8 cellular contexts compared by ENCODE assay signal in the genomic region with DNA sequence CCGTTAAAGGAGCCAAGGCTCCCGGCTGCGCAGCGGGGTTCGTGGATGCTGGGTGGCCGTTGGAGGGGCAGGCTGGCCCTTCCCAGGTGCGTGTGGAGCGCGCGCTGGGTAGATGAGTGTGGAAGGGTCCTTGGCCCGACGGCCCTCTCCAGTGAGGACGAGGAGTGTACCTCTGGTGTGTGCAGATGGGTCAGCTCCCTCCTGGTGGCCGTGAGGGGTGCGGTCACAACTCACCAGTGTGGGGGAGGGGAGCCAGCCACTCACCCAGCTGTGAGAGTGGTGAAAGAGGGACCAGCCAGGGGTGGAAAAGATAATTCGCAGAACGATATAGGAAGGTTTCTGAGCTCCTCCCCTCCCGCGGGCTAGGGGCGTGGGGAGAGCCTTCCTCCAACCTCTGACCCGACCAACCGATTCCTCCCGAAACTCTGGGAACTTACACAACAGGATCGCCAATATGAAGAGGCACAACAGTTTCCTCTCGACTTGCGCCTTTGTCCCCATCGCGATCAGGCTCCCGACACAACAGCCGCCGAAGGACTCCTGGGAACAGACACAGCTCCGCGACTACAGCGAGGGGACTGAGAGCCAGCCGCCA. TPM values are rescaled to one million over a fixed set of nuclear protein-coding genes. Genes with fewer than 3 reads are reported as not detected.
A peak's percentile ranks its signal among the peaks of the same experiment; 100 is the strongest.
DNase-seq lines count a peak whose midpoint lies in the region; ATAC-seq and TF ChIP-seq lines count a peak whose summit lies in the region.

Gene F11R, minus strand, starts transcription at position 580 of the 595 bp plus-strand sequence. Its CDS starts 79 bp downstream, at position 501.

- H3K27ac ChIP-seq in SJSA1, result no peak within 1 kb of the TSS
- H3K27ac ChIP-seq in dorsolateral prefrontal cortex, result peak within 1 kb of the TSS in 43 of 59 donors; percentile 2 to 83 (median 52)
- H3K27ac ChIP-seq in right lobe of liver, result peak within 1 kb of the TSS; percentile 97 to 98 (median 97)
- peak within 1 kb of the TSS; percentile 31 for H3K27ac ChIP-seq in stomach smooth muscle (ENCODE audit: low read length)

- H3K36me3 ChIP-seq in SJSA1 (no peaks in the 10 kb centered on the region), right lobe of liver (no peaks in the 10 kb centered on the region), stomach smooth muscle (ENCODE audit: control insufficient read depth in 2 of 2, insufficient read depth in 2 of 2, low read length in 2 of 2) (no peaks in the 10 kb centered on the region)

- DNase-seq in NCI-H1436 (lab: John Stamatoyannopoulos, UW) (peak; percentile 67), NCI-H1436 treated with DMSO at 0.1 percent for 48 hours (lab: John Stamatoyannopoulos, UW) (no peak), SJSA1 (ENCODE audit: low read depth in 1 of 2, low spot score in 2 of 2) (peak in 1 of 2 experiments; percentile 21), dorsolateral prefrontal cortex (no peak), right lobe of liver (peak; percentile 66 to 73 (median 72))

- H3K4me1 ChIP-seq in SJSA1 (replicated peaks) (peaks cover 26% of the 10 kb centered on the region), right lobe of liver (peaks cover 0 to 40% (median 16%) of the 10 kb centered on the region in 4 donors), stomach smooth muscle (ENCODE audit: control insufficient read depth, insufficient read depth, low read length) (peaks cover 9% of the 10 kb centered on the region)

- intact Hi-C loops in dorsolateral prefrontal cortex (cut with DNase I) (no loop called here), right lobe of liver (cut with DNase I) (no loop called here)

- WGBS in right lobe of liver (ENCODE audit: insufficient coverage, low coverage, low lambda C conversion rate, missing lambda C conversion rate), result 0% methylated on average over 17 of the region's 35 CpGs

- peak; percentile 72 for TF ChIP-seq POLR2A in right lobe of liver (IDR thresholded peaks at IDR 0.05)

- peak within 1 kb of the TSS in 1 of 2 donors; percentile 64 for H3K9ac ChIP-seq in stomach smooth muscle (ENCODE audit: low read length in 2 of 2)

- H3K27me3 ChIP-seq in SJSA1 (replicated peaks), result peaks cover 16% of the 10 kb centered on the region; the same call in 1 of the 2 replicates
- H3K27me3 ChIP-seq in dorsolateral prefrontal cortex, result peaks cover 0 to 34% (median 2%) of the 10 kb centered on the region in 45 donors
- no peaks in the 10 kb centered on the region for H3K27me3 ChIP-seq in right lobe of liver
- peaks cover 13 to 17% of the 10 kb centered on the region in 2 donors for H3K27me3 ChIP-seq in stomach smooth muscle (ENCODE audit: control insufficient read depth in 1 of 2, insufficient read depth in 2 of 2, low read length in 2 of 2)

- H3K9me3 ChIP-seq in SJSA1 (replicated peaks) (no peaks in the 10 kb centered on the region), right lobe of liver (no peaks in the 10 kb centered on the region), stomach smooth muscle (ENCODE audit: control insufficient read depth in 2 of 2, low read length in 2 of 2) (no peaks in the 10 kb centered on the region)

- peak within 1 kb of the TSS; percentile 35 for H3K4me3 ChIP-seq in SJSA1
- H3K4me3 ChIP-seq in dorsolateral prefrontal cortex, result peak within 1 kb of the TSS; percentile 24 to 77 (median 59)
- H3K4me3 ChIP-seq in right lobe of liver, result peak within 1 kb of the TSS; percentile 70 to 91 (median 78)
- peak within 1 kb of the TSS; percentile 59 to 70 for H3K4me3 ChIP-seq in stomach smooth muscle (ENCODE audit: low read length in 2 of 2)

- peak in 2 of 56 donors; percentile 6 to 10 for TF ChIP-seq CTCF in dorsolateral prefrontal cortex (IDR thresholded peaks at IDR 0.05 in 54 of 56, conservative IDR thresholded peaks at IDR 0.05 in 2 of 56; ENCODE audit: low read depth in 1 of 56, partially characterized antibody in 56 of 56)
- TF ChIP-seq CTCF in right lobe of liver (IDR thresholded peaks at IDR 0.05), result peak in 1 of 4 donors; percentile 43

- peak; percentile 27 for ATAC-seq in GM19467 (IDR thresholded peaks at IDR 0.05; ENCODE audit: unreplicated experiment)
- peak; percentile 24 for ATAC-seq in HG03565 (IDR thresholded peaks at IDR 0.05; ENCODE audit: unreplicated experiment)
- peak; percentile 56 to 70 (median 59) for ATAC-seq in right lobe of liver

RNA-seq across cellular contexts. Expression of gene F11R, which starts in this region (rescaled TPM):
- 3.2 and 4.5 TPM in 2 replicates for total RNA-seq in SJSA1 (2014; rRNA removed; shearing (Covaris generic))
- total RNA-seq in dorsolateral prefrontal cortex, result 10 to 100 TPM in 50 of 120 experiments, 1 to 10 TPM in 70; 3.7 to 25.4 (median 8.9) TPM
- 100 to 1,000 TPM in 1 of 6 experiments, 10 to 100 TPM in 5; 48.3 to 119 (median 65.3) TPM for total RNA-seq in right lobe of liver

Comparison
In these comparisons a context has a peak if more than half of its experiments do, and no peak if none do; other contexts are left out.
1. DNase-seq: peak in NCI-H1436 (single experiment) and right lobe of liver (3 of 3); none in NCI-H1436 treated with DMSO at 0.1 percent for 48 hours (single experiment) and dorsolateral prefrontal cortex (0 of 10).
2. Peak in every context shown above with its lines, with median percentiles within 50 percentile points of each other: ATAC-seq and H3K4me3 ChIP-seq.